In genomic region chr1:109162626-109163025, GRCh38 we compare ENCODE assay signal across 11 cellular contexts. TPM values are rescaled to one million over a fixed set of nuclear protein-coding genes. Genes with fewer than 3 reads are reported as not detected.
DNase-seq lines count a peak whose midpoint lies in the region; ATAC-seq and TF ChIP-seq lines count a peak whose summit lies in the region.
"Had no signal": no experiment of that assay in that cellular context is flagged by ENCODE, and none has a peak within 500 bp of the region (broad histone marks: within the 10 kb centered on the region; RNA-seq: fewer than 3 reads in every experiment).

No MANE protein-coding gene starts in this region.

- H3K27me3 ChIP-seq in SK-N-SH (ENCODE audit: insufficient read depth) (no peaks in the 10 kb centered on the region), thoracic aorta (replicated peaks; ENCODE audit: insufficient read depth) (no peaks in the 10 kb centered on the region), gastrocnemius medialis (no peaks in the 10 kb centered on the region)
- H3K27me3 ChIP-seq: cardiac muscle cell had no signal

- H3K36me3 ChIP-seq in SK-N-SH (replicated peaks in 1 of 2; ENCODE audit: control insufficient read depth in 1 of 2, insufficient read depth in 2 of 2, low read length in 1 of 2) (no peaks in the 10 kb centered on the region), thoracic aorta (no peaks in the 10 kb centered on the region), gastrocnemius medialis (no peaks in the 10 kb centered on the region)
- H3K36me3 ChIP-seq: cardiac muscle cell had no signal

- H3K9me3 ChIP-seq in SK-N-SH (no peaks in the 10 kb centered on the region), thoracic aorta (no peaks in the 10 kb centered on the region), gastrocnemius medialis (no peaks in the 10 kb centered on the region)

- CTCF ChIA-PET in activated CD4-positive, alpha-beta memory T cell treated with anti-CD3 and anti-CD28 coated beads, Interleukin-2, amount 10 ng/mL, durations not matched to agents 7 days and 5 days (lab: Charles Lee), result interaction anchor here (1.0 to 1.4 kb wide), 5 partner anchors 10 to 331 kb away, joined by 3 to 8 read pairs (median 3); partner anchors contain the start of gene CYB561D1
- CTCF ChIA-PET in activated CD4-positive, alpha-beta memory T cell treated with anti-CD3 and anti-CD28 coated beads for 36 hours (lab: Charles Lee), result interaction anchor here (1.0 to 2.3 kb wide), 4 partner anchors 30 to 370 kb away, joined by 3 to 7 read pairs (median 4); a partner anchor contains a TSS
- CTCF ChIA-PET in SK-N-SH (lab: Yijun Ruan, JAX), result interaction anchor here (1.2 kb wide), 1 partner anchor 50 kb away, joined by 5 read pairs; a partner anchor contains a TSS

- POLR2A ChIA-PET in activated CD4-positive, alpha-beta memory T cell treated with anti-CD3 and anti-CD28 coated beads, Interleukin-2, amount 10 ng/mL, durations not matched to agents 7 days and 5 days (lab: Charles Lee), result interaction anchor here (1.2 to 1.8 kb wide), 4 partner anchors 9 to 63 kb away, joined by 3 to 10 read pairs (median 4); a partner anchor contains a TSS
- POLR2A ChIA-PET in activated CD4-positive, alpha-beta memory T cell treated with anti-CD3 and anti-CD28 coated beads for 36 hours (lab: Charles Lee), result interaction anchor here (0.6 to 1.3 kb wide), 3 partner anchors 48 to 369 kb away, joined by 3 to 4 read pairs (median 4); no protein-coding TSS in a partner anchor
- POLR2A ChIA-PET in SK-N-SH (lab: Yijun Ruan, JAX), result no interaction called here

- H2AFZ ChIP-seq in SK-N-SH (ENCODE audit: low read depth), result peak overlapping the region; percentile 86

- H3K4me1 ChIP-seq in SK-N-SH (ENCODE audit: control insufficient read depth in 1 of 2, insufficient read depth in 2 of 2, low read depth in 1 of 2, low read length in 1 of 2), result no peaks in the 10 kb centered on the region; a peak in 1 of 4 replicates
- peaks cover 6 to 11% of the 10 kb centered on the region in 2 donors for H3K4me1 ChIP-seq in thoracic aorta (ENCODE audit: control insufficient read depth in 1 of 2, low read depth in 2 of 2)
- H3K4me1 ChIP-seq in gastrocnemius medialis, result no peaks in the 10 kb centered on the region

- H3K79me2 ChIP-seq in SK-N-SH (ENCODE audit: insufficient read depth), result no peaks in the 10 kb centered on the region

- H3K36me3 Mint-ChIP-seq in activated CD4-positive, alpha-beta memory T cell treated with anti-CD3 and anti-CD28 coated beads, Interleukin-2, amount 10 ng/mL, durations not matched to agents 7 days and 5 days (ENCODE audit: low read depth), result no peaks in the 10 kb centered on the region
- H3K36me3 Mint-ChIP-seq in activated CD4-positive, alpha-beta memory T cell treated with anti-CD3 and anti-CD28 coated beads for 36 hours, result no peaks in the 10 kb centered on the region
- H3K36me3 Mint-ChIP-seq in immature natural killer cell, result no peaks in the 10 kb centered on the region

- H3K4me3 Mint-ChIP-seq in activated CD4-positive, alpha-beta memory T cell treated with anti-CD3 and anti-CD28 coated beads, Interleukin-2, amount 10 ng/mL, durations not matched to agents 7 days and 5 days, result no peak overlapping the region
- no peak overlapping the region for H3K4me3 Mint-ChIP-seq in activated CD4-positive, alpha-beta memory T cell treated with anti-CD3 and anti-CD28 coated beads for 36 hours
- H3K4me3 Mint-ChIP-seq in immature natural killer cell, result peak overlapping the region in 4 of 5 donors; percentile 34 to 77 (median 76)

- peak overlapping the region; percentile 66 for H3K27ac Mint-ChIP-seq in activated CD4-positive, alpha-beta memory T cell treated with anti-CD3 and anti-CD28 coated beads, Interleukin-2, amount 10 ng/mL, durations not matched to agents 7 days and 5 days
- no peak overlapping the region for H3K27ac Mint-ChIP-seq in activated CD4-positive, alpha-beta memory T cell treated with anti-CD3 and anti-CD28 coated beads for 36 hours
- peak overlapping the region; percentile 69 to 97 (median 90) for H3K27ac Mint-ChIP-seq in immature natural killer cell

- no peak overlapping the region for H3K9ac ChIP-seq in SK-N-SH

- no peak for TF ChIP-seq EP300 in SK-N-SH (IDR thresholded peaks at IDR 0.05; ENCODE audit: borderline replicate concordance in 1 of 2, low read depth in 1 of 2, low read length in 1 of 2)

- TF ChIP-seq RAD21 in SK-N-SH (IDR thresholded peaks at IDR 0.05; ENCODE audit: low read length), result no peak

- H3K27me3 Mint-ChIP-seq in activated CD4-positive, alpha-beta memory T cell treated with anti-CD3 and anti-CD28 coated beads, Interleukin-2, amount 10 ng/mL, durations not matched to agents 7 days and 5 days, result no peaks in the 10 kb centered on the region
- no peaks in the 10 kb centered on the region for H3K27me3 Mint-ChIP-seq in activated CD4-positive, alpha-beta memory T cell treated with anti-CD3 and anti-CD28 coated beads for 36 hours
- peaks cover 0 to 2% (median 0%) of the 10 kb centered on the region in 3 donors for H3K27me3 Mint-ChIP-seq in immature natural killer cell (ENCODE audit: low read depth in 3 of 3)

- peaks cover 39% of the 10 kb centered on the region for H3K4me1 Mint-ChIP-seq in activated CD4-positive, alpha-beta memory T cell treated with anti-CD3 and anti-CD28 coated beads, Interleukin-2, amount 10 ng/mL, durations not matched to agents 7 days and 5 days
- H3K4me1 Mint-ChIP-seq in activated CD4-positive, alpha-beta memory T cell treated with anti-CD3 and anti-CD28 coated beads for 36 hours (ENCODE audit: low read depth), result peaks cover 24% of the 10 kb centered on the region
- peaks cover 20 to 28% of the 10 kb centered on the region in 2 donors for H3K4me1 Mint-ChIP-seq in immature natural killer cell

- DNase-seq in activated CD4-positive, alpha-beta memory T cell treated with anti-CD3 and anti-CD28 coated beads, Interleukin-2, amount 10 ng/mL, durations not matched to agents 7 days and 5 days, result no peak
- DNase-seq in activated CD4-positive, alpha-beta memory T cell treated with anti-CD3 and anti-CD28 coated beads for 36 hours, result no peak
- DNase-seq in SK-N-SH, result no peak
- DNase-seq in immature natural killer cell, result peak in 1 of 3 donors; percentile 2
- DNase-seq in thoracic aorta (ENCODE audit: low spot score), result no peak
- DNase-seq in gastrocnemius medialis, result no peak
- no peak for DNase-seq in HPDE6-E6E7 (ENCODE audit: extremely low spot score)
- DNase-seq in AG08395 (ENCODE audit: low spot score), result no peak
- DNase-seq: NCI-H2171 had no signal

- no peak for TF ChIP-seq POLR2A in gastrocnemius medialis (IDR thresholded peaks at IDR 0.05)

- peaks cover 9% of the 10 kb centered on the region for H3F3A ChIP-seq in SK-N-SH (replicated peaks; ENCODE audit: insufficient read depth)

- H3K9me3 Mint-ChIP-seq in activated CD4-positive, alpha-beta memory T cell treated with anti-CD3 and anti-CD28 coated beads, Interleukin-2, amount 10 ng/mL, durations not matched to agents 7 days and 5 days, result no peaks in the 10 kb centered on the region
- no peaks in the 10 kb centered on the region for H3K9me3 Mint-ChIP-seq in activated CD4-positive, alpha-beta memory T cell treated with anti-CD3 and anti-CD28 coated beads for 36 hours
- H3K9me3 Mint-ChIP-seq in immature natural killer cell, result no peaks in the 10 kb centered on the region

- peak overlapping the region; percentile 66; the same call in 1 of the 2 replicates for H3K4me2 ChIP-seq in SK-N-SH

- H3K4me3 ChIP-seq in SK-N-SH (ENCODE audit: low read depth in 2 of 2, low read length in 1 of 2) (no peak overlapping the region; a peak in 1 of 4 replicates), thoracic aorta (peak overlapping the region; percentile 44), gastrocnemius medialis (no peak overlapping the region)
- H3K4me3 ChIP-seq: cardiac muscle cell had no signal

- no peaks in the 10 kb centered on the region for H3K9me2 ChIP-seq in SK-N-SH

- H4K20me1 ChIP-seq in SK-N-SH (ENCODE audit: insufficient read depth), result no peaks in the 10 kb centered on the region

- H3K27ac ChIP-seq in SK-N-SH (ENCODE audit: low read depth in 2 of 2, low read length in 1 of 2), result peak overlapping the region in 1 of 2 experiments; percentile 27; a peak in 1 of 4 replicates
- peak overlapping the region in 1 of 2 donors; percentile 14 for H3K27ac ChIP-seq in thoracic aorta
- H3K27ac ChIP-seq in gastrocnemius medialis, result no peak overlapping the region
- H3K27ac ChIP-seq: cardiac muscle cell had no signal

- in situ Hi-C loops in gastrocnemius medialis (cut with MboI; ENCODE audit: low sequenced_read_pairs in 4 of 4), result no loop called here

- TF ChIP-seq CTCF in SK-N-SH (IDR thresholded peaks at IDR 0.05) (no peak), thoracic aorta (IDR thresholded peaks at IDR 0.05) (no peak), gastrocnemius medialis (IDR thresholded peaks at IDR 0.05 in 4 of 5, conservative IDR thresholded peaks at IDR 0.05 in 1 of 5) (no peak)

- no peak for ATAC-seq in thoracic aorta (ENCODE audit: insufficient number of reproducible peaks, low FRiP score, low read depth)
- ATAC-seq in gastrocnemius medialis, result no peak

- intact Hi-C loops in activated CD4-positive, alpha-beta memory T cell treated with anti-CD3 and anti-CD28 coated beads for 36 hours (cut with micrococcal nuclease), result loop anchor here (2.0 kb wide), 1 partner anchor 48 kb away; the partner anchor contains the start of gene ELAPOR1
- intact Hi-C loops in gastrocnemius medialis (cut with DNase I; ENCODE audit: low total_unique reads), result no loop called here

RNA-seq across cellular contexts. Expression of gene ELAPOR1, which starts 48.7 kb away (rescaled TPM):
- total RNA-seq in activated CD4-positive, alpha-beta memory T cell treated with anti-CD3 and anti-CD28 coated beads, Interleukin-2, amount 10 ng/mL, durations not matched to agents 7 days and 5 days, result 1 to 10 TPM; 4.1 to 5.0 TPM
- total RNA-seq in activated CD4-positive, alpha-beta memory T cell treated with anti-CD3 and anti-CD28 coated beads for 36 hours, result 10 to 100 TPM in 1 of 2 experiments, 1 to 10 TPM in 1; 9.1 to 11.5 TPM
- polyA plus RNA-seq in SK-N-SH (2012; rRNA removed), result 1.1 and 1.2 TPM in 2 replicates
- polyA plus RNA-seq in SK-N-SH (2012; cell fraction: cytosol; rRNA removed), result 0.67 and 0.89 TPM in 2 replicates
- polyA plus RNA-seq in SK-N-SH (2012; cell fraction: nucleus; rRNA removed), result 1.7 and 1.9 TPM in 2 replicates
- polyA plus RNA-seq in immature natural killer cell, result 1 to 10 TPM in 2 of 3 donors, under 1 TPM in 1; 0.54 to 6.2 (median 3.0) TPM
- total RNA-seq in thoracic aorta, result 1 to 10 TPM; 1.4 to 7.2 TPM
- total RNA-seq in gastrocnemius medialis, result under 1 TPM in 1 of 4 donors, not detected in 3; 0.17 TPM
- total RNA-seq: cardiac muscle cell, G401 had no signal
- polyA plus RNA-seq: cardiac muscle cell had no signal

RNA-seq across cellular contexts. Expression of gene SARS1, which starts 51.1 kb away (rescaled TPM):
- total RNA-seq in activated CD4-positive, alpha-beta memory T cell treated with anti-CD3 and anti-CD28 coated beads, Interleukin-2, amount 10 ng/mL, durations not matched to agents 7 days and 5 days, result 100 to 1,000 TPM; 193 to 195 TPM
- 100 to 1,000 TPM; 245 to 251 TPM for total RNA-seq in activated CD4-positive, alpha-beta memory T cell treated with anti-CD3 and anti-CD28 coated beads for 36 hours
- polyA plus RNA-seq in SK-N-SH (2012; rRNA removed) (98.3 and 106 TPM in 2 replicates), immature natural killer cell (100 to 1,000 TPM; 123 to 205 (median 149) TPM)
- polyA plus RNA-seq in SK-N-SH (2012; cell fraction: cytosol; rRNA removed), result 95.9 and 106 TPM in 2 replicates
- 152 and 184 TPM in 2 replicates for polyA plus RNA-seq in SK-N-SH (2012; cell fraction: nucleus; rRNA removed)
- total RNA-seq in thoracic aorta (100 to 1,000 TPM; 122 to 137 TPM), gastrocnemius medialis (100 to 1,000 TPM in 1 of 4 donors, 10 to 100 TPM in 3; 97.6 to 116 (median 98.7) TPM)

Comparison
In these comparisons a context has a peak if more than half of its experiments do, and no peak if none do; other contexts are left out.
1. H3K4me3 Mint-ChIP-seq: peak in immature natural killer cell (4 of 5); none in activated CD4-positive, alpha-beta memory T cell treated with anti-CD3 and anti-CD28 coated beads, Interleukin-2, amount 10 ng/mL, durations not matched to agents 7 days and 5 days (single experiment) and activated CD4-positive, alpha-beta memory T cell treated with anti-CD3 and anti-CD28 coated beads for 36 hours (single experiment).